8 cellular contexts compared by ENCODE assay signal in genomic region chr22:31080848-31081649, GRCh38. TPM values are rescaled to one million over a fixed set of nuclear protein-coding genes. Genes with fewer than 3 reads are reported as not detected.
A peak's percentile ranks its signal among the peaks of the same experiment; 100 is the strongest.
DNase-seq lines count a peak whose midpoint lies in the region; ATAC-seq and TF ChIP-seq lines count a peak whose summit lies in the region.

Gene SMTN (plus strand): TSS chr22:31081318. CDS start chr22:31083259, 1,941 bp downstream.

- TF ChIP-seq CTCF in GM10266 (IDR thresholded peaks at IDR 0.05; ENCODE audit: control insufficient read depth, insufficient read depth, low read depth, missing control alignments) (no peak), upper lobe of left lung (IDR thresholded peaks at IDR 0.05) (peak in 2 of 6 experiments; percentile 14 to 24)

- H3K36me3 ChIP-seq in upper lobe of left lung: no peaks in the 10 kb centered on the region

- H3K9me3 Mint-ChIP-seq in T-cell: no peaks in the 10 kb centered on the region

- H3K4me3 ChIP-seq in upper lobe of left lung: peak within 1 kb of the TSS; percentile 39 to 93 (median 71)

- peaks cover 32 to 41% (median 33%) of the 10 kb centered on the region in 3 donors for H3K4me1 Mint-ChIP-seq in T-cell

- ATAC-seq in HG02588 (IDR thresholded peaks at IDR 0.05; ENCODE audit: unreplicated experiment) (peak; percentile 57), T-cell (replicated peaks in 1 of 4) (peak; percentile 72 to 74 (median 73)), upper lobe of left lung (ENCODE audit: low FRiP score in 2 of 2) (peak; percentile 88 to 91)

- H3K4me3 Mint-ChIP-seq in T-cell: peak within 1 kb of the TSS; percentile 82 to 85 (median 85)

- peak; percentile 93 for DNase-seq in GM10266 (ENCODE audit: extremely low spot score)
- DNase-seq in NCI-H1092 treated with DMSO at 0.1 percent for 48 hours (lab: John Stamatoyannopoulos, UW): peak; percentile 87
- peak; percentile 62 to 89 (median 83) for DNase-seq in T-cell
- peak; percentile 96 for DNase-seq in cardiac septum (ENCODE audit: low spot score)
- DNase-seq in posterior cingulate gyrus: peak; percentile 45 to 96 (median 76)
- DNase-seq in upper lobe of left lung: peak; percentile 92 to 98

- peak within 1 kb of the TSS in 1 of 2 donors; percentile 45 for H3K27ac Mint-ChIP-seq in T-cell

- TF ChIP-seq EP300 in upper lobe of left lung (IDR thresholded peaks at IDR 0.05): peak in 1 of 4 donors; percentile 2

- no peaks in the 10 kb centered on the region for H3K27me3 Mint-ChIP-seq in T-cell

- POLR2A ChIA-PET in T-cell (lab: Charles Lee): no interaction called here

- 0 to 1% (median 1%) methylated on average over 62 to 63 of the region's 63 CpGs for WGBS in adipose tissue, 3 donors
- WGBS in upper lobe of left lung, 2 donors: 0 to 1% methylated on average over 6 to 23 of the region's 63 CpGs

- H3K27me3 ChIP-seq in upper lobe of left lung: no peaks in the 10 kb centered on the region

- peaks cover 42 to 63% (median 45%) of the 10 kb centered on the region in 4 donors for H3K4me1 ChIP-seq in upper lobe of left lung

- H3K9me3 ChIP-seq in upper lobe of left lung: no peaks in the 10 kb centered on the region

- H3K27ac ChIP-seq in adipose tissue (ENCODE audit: low read depth, low read length) (no peak within 1 kb of the TSS), upper lobe of left lung (peak within 1 kb of the TSS; percentile 79 to 96 (median 90))

- H3K36me3 Mint-ChIP-seq in T-cell: no peaks in the 10 kb centered on the region

- CTCF ChIA-PET in T-cell (lab: Charles Lee): interaction anchor here in 1 of 2 donors (0.6 to 0.9 kb wide), 2 partner anchors 112 to 446 kb away, joined by 3 read pairs; partner anchors contain the start of gene TUG1

- TF ChIP-seq POLR2A in upper lobe of left lung (IDR thresholded peaks at IDR 0.05): peak in 3 of 4 donors; percentile 84 to 96 (median 96)

- intact Hi-C loops in cardiac septum (cut with DNase I) (loop anchor here (2.0 to 10.0 kb wide), 2 partner anchors 112 to 316 kb away; partner anchors contain the start of genes MORC2 and TUG1), posterior cingulate gyrus (cut with DNase I) (loop anchor here (10.0 kb wide), 1 partner anchor 154 kb away; no protein-coding TSS in a partner anchor)

RNA-seq across cellular contexts. Expression of gene SMTN, which starts in this region (rescaled TPM):
- total RNA-seq in T-cell: 10 to 100 TPM in 1 of 5 donors, 1 to 10 TPM in 4; 2.6 to 10.1 (median 3.8) TPM
- polyA plus RNA-seq in adipose tissue: 100 to 1,000 TPM in 1 of 3 donors, 10 to 100 TPM in 2; 17.6 to 139 (median 50.0) TPM
- total RNA-seq in cardiac septum: 128 TPM
- total RNA-seq in upper lobe of left lung: 100 to 1,000 TPM in 1 of 6 donors, 10 to 100 TPM in 5; 26.1 to 104 (median 47.3) TPM
